13 cellular contexts compared by ENCODE assay signal in the genomic region with DNA sequence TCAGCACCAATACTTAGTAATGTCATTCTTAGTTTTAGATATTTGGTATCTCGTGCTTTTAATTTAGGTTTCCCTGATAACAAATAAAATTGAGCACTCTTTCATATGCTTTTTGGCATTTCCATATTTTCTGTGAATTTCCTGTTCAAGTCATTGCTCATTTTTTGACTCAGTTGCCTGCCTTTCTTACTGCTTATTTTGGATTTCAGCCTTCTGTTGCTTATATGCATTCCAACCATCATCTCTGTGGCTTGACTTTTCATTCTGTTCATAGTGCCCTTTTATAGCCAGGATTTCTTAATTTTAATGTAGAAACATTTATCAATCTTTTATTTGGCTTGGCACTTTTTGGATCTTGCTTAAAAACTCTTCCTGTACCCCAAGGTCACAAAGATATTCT.
"Had no signal": no experiment of that assay in that cellular context is flagged by ENCODE, and none has a peak within 500 bp of the region (broad histone marks: within the 10 kb centered on the region; RNA-seq: fewer than 3 reads in every experiment).

No MANE protein-coding gene starts in this region.

- H3K9me3 ChIP-seq: ovary had no signal

- H3K36me3 ChIP-seq: cardiac muscle cell, neural progenitor cell, ovary had no signal

- H3K4me3 ChIP-seq: cardiac muscle cell, neural progenitor cell, ovary had no signal

- H3K4me2 ChIP-seq: neural progenitor cell had no signal

- ATAC-seq: activated CD4-positive, alpha-beta T cell treated with anti-CD3 and anti-CD28 coated beads for 36 hours; effector memory CD8-positive, alpha-beta T cell; left ventricle myocardium superior; stimulated activated naive CD8-positive, alpha-beta T cell treated with anti-CD3 and anti-CD28 coated beads, Interleukin-15, Interleukin-2, amounts not matched to agents 100 U/mL and 50 U/mL, for 24 hours had no signal

- H3K9ac ChIP-seq: neural progenitor cell had no signal

- DNase-seq: activated CD4-positive, alpha-beta T cell treated with anti-CD3 and anti-CD28 coated beads for 36 hours; activated CD4-positive, alpha-beta T cell treated with anti-CD3 and anti-CD28 coated beads, Interleukin-2, amount 50 U/mL, for 48 hours; activated gamma-delta T cell; effector memory CD8-positive, alpha-beta T cell; immature natural killer cell; left ventricle myocardium superior; naive thymus-derived CD4-positive, alpha-beta T cell; ovary; stimulated activated CD4-positive, alpha-beta T cell treated with anti-CD3 and anti-CD28 coated beads, Interleukin-1b, Interleukin-23, amount 100 ng/mL, for 48 hours; stimulated activated CD8-positive, alpha-beta memory T cell treated with anti-CD3 and anti-CD28 coated beads, Interleukin-4, amount 100 ng/mL, for 48 hours; stimulated activated naive CD8-positive, alpha-beta T cell treated with anti-CD3 and anti-CD28 coated beads, Interleukin-15, Interleukin-2, amounts not matched to agents 100 U/mL and 50 U/mL, for 24 hours had no signal

- H3K27ac ChIP-seq: cardiac muscle cell, neural progenitor cell, ovary had no signal

- H3K27me3 ChIP-seq: neural progenitor cell, ovary had no signal

- H3K4me1 ChIP-seq: neural progenitor cell had no signal
